ENCODE assay signal across 16 cellular contexts in the genomic region with DNA sequence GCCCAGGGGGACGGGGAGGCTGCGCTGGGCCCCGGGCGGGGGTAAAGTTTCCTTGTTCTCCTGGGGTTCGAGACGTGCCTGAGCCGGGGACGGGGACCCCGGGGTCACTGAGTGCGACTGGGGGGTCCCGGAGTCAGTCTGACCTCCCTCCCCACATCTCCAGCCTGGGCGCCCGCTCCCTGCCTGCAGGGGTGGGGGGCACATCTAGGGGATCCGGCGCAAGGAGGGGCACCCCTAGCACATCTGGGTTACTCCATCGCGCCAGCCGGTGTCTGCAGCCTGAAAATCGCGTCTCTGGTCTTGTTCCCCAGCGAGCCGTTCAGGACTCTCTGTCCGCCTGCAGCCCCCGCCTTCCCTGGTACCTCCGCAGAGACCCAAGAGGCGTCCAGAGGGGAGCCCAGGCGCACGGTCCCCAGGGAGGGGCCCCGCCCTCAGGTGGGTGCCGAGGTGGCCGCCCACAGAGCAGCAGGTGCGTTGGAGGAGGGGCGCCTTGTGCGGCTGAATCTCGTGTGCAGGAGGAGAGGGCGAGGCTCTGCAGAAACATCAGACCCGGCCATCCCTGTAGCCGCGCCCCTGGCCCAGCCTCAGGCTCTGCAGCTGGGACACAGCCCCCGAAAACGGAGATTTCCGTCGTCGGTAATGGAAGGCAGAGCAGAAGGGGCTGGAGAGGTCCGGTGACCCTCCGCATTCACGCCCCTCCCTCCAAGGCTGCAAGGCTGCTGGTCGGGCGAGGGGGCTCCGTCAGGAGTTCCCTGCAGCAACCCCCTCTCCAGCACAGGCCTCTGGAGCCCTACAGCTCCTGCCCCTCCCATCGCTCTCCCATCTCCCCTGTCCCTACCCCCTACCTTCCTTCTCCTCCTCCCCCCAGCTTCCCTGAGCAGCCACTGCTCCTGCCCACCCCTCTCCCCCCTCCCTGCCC. TPM values are rescaled to one million over a fixed set of nuclear protein-coding genes. Genes with fewer than 3 reads are reported as not detected.
DNase-seq lines count a peak whose midpoint lies in the region; ATAC-seq and TF ChIP-seq lines count a peak whose summit lies in the region.
"Had no signal": no experiment of that assay in that cellular context is flagged by ENCODE, and none has a peak within 500 bp of the region (broad histone marks: within the 10 kb centered on the region; RNA-seq: fewer than 3 reads in every experiment).

No MANE protein-coding gene starts in this region.

- ATAC-seq in stimulated activated naive CD8-positive, alpha-beta T cell treated with anti-CD3 and anti-CD28 coated beads, Interleukin-15, amount 100 ng/mL, for 72 hours: peak; percentile 22
- ATAC-seq in stimulated activated naive CD8-positive, alpha-beta T cell treated with anti-CD3 and anti-CD28 coated beads, Interleukin-15, Interleukin-2, amounts not matched to agents 100 U/mL and 50 U/mL, for 24 hours: no peak
- ATAC-seq in right cardiac atrium: no peak

- no peak overlapping the region for H3K4me3 ChIP-seq in right cardiac atrium (ENCODE audit: low read length)
- H3K4me3 ChIP-seq in ovary: no peak overlapping the region
- H3K4me3 ChIP-seq: PC-9 had no signal

- no peaks in the 10 kb centered on the region for H3K9me3 ChIP-seq in right cardiac atrium (ENCODE audit: control insufficient read depth, low read length)
- no peaks in the 10 kb centered on the region for H3K9me3 ChIP-seq in ovary

- H3K36me3 ChIP-seq in ovary: no peaks in the 10 kb centered on the region

- intact Hi-C loops in right cardiac atrium (cut with DNase I): no loop called here
- intact Hi-C loops in ovary (cut with DNase I): no loop called here

- H3K27me3 ChIP-seq in right cardiac atrium (ENCODE audit: control insufficient read depth, insufficient read depth): no peaks in the 10 kb centered on the region
- H3K27me3 ChIP-seq in ovary: no peaks in the 10 kb centered on the region

- H3K27me3 Mint-ChIP-seq in stimulated activated naive CD8-positive, alpha-beta T cell treated with anti-CD3 and anti-CD28 coated beads, Interleukin-15, amount 100 ng/mL, for 72 hours: peaks cover 75% of the 10 kb centered on the region

- no peak overlapping the region for H3K27ac Mint-ChIP-seq in stimulated activated naive CD8-positive, alpha-beta T cell treated with anti-CD3 and anti-CD28 coated beads, Interleukin-15, amount 100 ng/mL, for 72 hours
- H3K27ac Mint-ChIP-seq: activated T-cell treated with anti-CD3 and anti-CD28 coated beads, Interleukin-2, amount 50 U/mL, for 24 hours had no signal

- no peak for TF ChIP-seq POLR2A in ovary (IDR thresholded peaks at IDR 0.05)

- no peak for TF ChIP-seq CTCF in ovary (IDR thresholded peaks at IDR 0.05)

- no peak overlapping the region for H3K4me3 Mint-ChIP-seq in stimulated activated naive CD8-positive, alpha-beta T cell treated with anti-CD3 and anti-CD28 coated beads, Interleukin-15, amount 100 ng/mL, for 72 hours
- H3K4me3 Mint-ChIP-seq: activated T-cell treated with anti-CD3 and anti-CD28 coated beads, Interleukin-2, amount 50 U/mL, for 24 hours had no signal

- WGBS in right cardiac atrium: 10% methylated on average over 51 of the region's 51 CpGs
- 9 to 13% (median 10%) methylated on average over 49 to 51 of the region's 51 CpGs for WGBS in ovary, 3 donors

- no peaks in the 10 kb centered on the region for H3K4me1 ChIP-seq in right cardiac atrium (ENCODE audit: control insufficient read depth, insufficient read depth, low read length)
- H3K4me1 ChIP-seq in ovary (ENCODE audit: insufficient read depth): no peaks in the 10 kb centered on the region

- peak in 1 of 2 donors; percentile 18 for DNase-seq in stimulated activated naive CD8-positive, alpha-beta T cell treated with anti-CD3 and anti-CD28 coated beads, Interleukin-15, amount 100 ng/mL, for 72 hours
- DNase-seq in stimulated activated naive CD8-positive, alpha-beta T cell treated with anti-CD3 and anti-CD28 coated beads, Interleukin-15, Interleukin-2, amounts not matched to agents 100 U/mL and 50 U/mL, for 24 hours: no peak
- DNase-seq in NCI-H2171 (lab: John Stamatoyannopoulos, UW) (peak; percentile 79), right cardiac atrium (peak in 2 of 3 donors; percentile 50 to 55), T-helper 9 cell (no peak), SIG-M5 treated with dmso at 0.1 percent for 504 hours (lab: John Stamatoyannopoulos, UW; ENCODE audit: unreplicated experiment) (no peak), ovary (no peak)
- DNase-seq in activated naive CD4-positive, alpha-beta T cell treated with Interleukin-2 at 50 U/mL for 16 hours: no peak
- DNase-seq: activated T-cell treated with anti-CD3 and anti-CD28 coated beads, Interleukin-2, amount 50 U/mL, for 24 hours; AML-193; kidney glomerular epithelial cell; NCI-H446 treated with DMSO at 0.1 percent for 48 hours; PC-9 had no signal

- peaks cover 6% of the 10 kb centered on the region for H3K4me1 Mint-ChIP-seq in stimulated activated naive CD8-positive, alpha-beta T cell treated with anti-CD3 and anti-CD28 coated beads, Interleukin-15, amount 100 ng/mL, for 72 hours

- no peaks in the 10 kb centered on the region for H3K9me3 Mint-ChIP-seq in stimulated activated naive CD8-positive, alpha-beta T cell treated with anti-CD3 and anti-CD28 coated beads, Interleukin-15, amount 100 ng/mL, for 72 hours
- H3K9me3 Mint-ChIP-seq: activated T-cell treated with anti-CD3 and anti-CD28 coated beads, Interleukin-2, amount 50 U/mL, for 24 hours had no signal

- H3K27ac ChIP-seq in right cardiac atrium (ENCODE audit: low read length) (no peak overlapping the region), ovary (no peak overlapping the region)
- H3K27ac ChIP-seq: coronary artery, epithelial cell of prostate, PC-9 had no signal

- TF ChIP-seq EP300 in ovary (IDR thresholded peaks at IDR 0.05): no peak

RNA-seq across cellular contexts. Expression of a gene that starts 0.6 kb away (rescaled TPM):
- under 1 TPM in 3 of 4 donors, not detected in 1; 0.17 to 0.54 (median 0.38) TPM for total RNA-seq in right cardiac atrium
- polyA plus RNA-seq in right cardiac atrium: 0.02 TPM
- 1 to 10 TPM in 3 of 7 donors, under 1 TPM in 3, not detected in 1; 0.15 to 2.9 (median 0.77) TPM for total RNA-seq in ovary
- polyA plus RNA-seq in ovary: under 1 TPM in 1 of 2 donors, not detected in 1; 0.06 TPM
- total RNA-seq: mucosa of gallbladder, PC-9 had no signal

Comparison
In these comparisons a context has a peak if more than half of its experiments do, and no peak if none do; other contexts are left out.
1. DNase-seq: peak in NCI-H2171 (single experiment) and right cardiac atrium (2 of 3); none in stimulated activated naive CD8-positive, alpha-beta T cell treated with anti-CD3 and anti-CD28 coated beads, Interleukin-15, Interleukin-2, amounts not matched to agents 100 U/mL and 50 U/mL, for 24 hours (single experiment), T-helper 9 cell (single experiment), SIG-M5 treated with dmso at 0.1 percent for 504 hours (single experiment), activated naive CD4-positive, alpha-beta T cell treated with Interleukin-2 at 50 U/mL for 16 hours (single experiment) and ovary (0 of 5).